10 cellular contexts compared by ENCODE assay signal in the genomic region with DNA sequence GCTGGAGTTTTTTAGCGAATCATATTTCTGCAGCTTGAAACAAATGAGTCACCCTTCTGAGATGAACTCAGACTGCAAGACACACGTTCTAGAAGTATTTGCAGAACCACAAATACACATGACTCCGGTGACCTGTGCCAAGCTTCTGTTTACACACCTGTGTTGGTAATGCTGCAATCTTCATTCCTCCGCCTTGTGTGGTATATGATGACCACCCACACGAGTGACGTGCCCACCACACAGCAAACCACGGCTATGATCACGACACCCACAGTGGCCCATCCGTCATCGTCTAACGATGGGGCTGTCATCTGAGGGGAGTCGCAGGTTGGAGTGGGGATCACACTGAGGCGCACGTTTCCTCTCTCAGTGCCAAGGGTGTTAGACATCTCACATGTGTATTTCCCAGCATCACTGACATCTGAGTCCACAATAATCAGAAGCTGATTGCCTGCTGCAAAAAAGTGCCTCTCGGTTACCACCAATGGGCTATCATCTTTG. TPM values are rescaled to one million over a fixed set of nuclear protein-coding genes. Genes with fewer than 3 reads are reported as not detected.
A peak's percentile ranks its signal among the peaks of the same experiment; 100 is the strongest.
DNase-seq lines count a peak whose midpoint lies in the region; ATAC-seq and TF ChIP-seq lines count a peak whose summit lies in the region.
"Had no signal": no experiment of that assay in that cellular context is flagged by ENCODE, and none has a peak within 500 bp of the region (broad histone marks: within the 10 kb centered on the region; RNA-seq: fewer than 3 reads in every experiment).

No MANE protein-coding gene starts in this region.

- TF ChIP-seq EP300 in gastroesophageal sphincter (IDR thresholded peaks at IDR 0.05) = no peak

- 51 to 73% methylated on average over 4 to 15 of the region's 15 CpGs for WGBS in gastroesophageal sphincter (ENCODE audit: low coverage in 1 of 2), 2 donors

- CTCF ChIA-PET in activated CD4-positive, alpha-beta T cell treated with anti-CD3 and anti-CD28 coated beads for 36 hours (lab: Charles Lee) = no interaction called here

- H3K4me1 ChIP-seq in gastroesophageal sphincter = peaks cover 0 to 21% (median 0%) of the 10 kb centered on the region in 3 donors
- H3K4me1 ChIP-seq: uterus had no signal

- no peak for TF ChIP-seq CTCF in cardiac fibroblast (IDR thresholded peaks at IDR 0.05; ENCODE audit: low read depth, low read length)
- no peak for TF ChIP-seq CTCF in nephron progenitor cell (IDR thresholded peaks at IDR 0.05)
- TF ChIP-seq CTCF in gastroesophageal sphincter (IDR thresholded peaks at IDR 0.05) = no peak

- no peaks in the 10 kb centered on the region for H3K27me3 Mint-ChIP-seq in nephron progenitor cell (ENCODE audit: low read depth, poor library complexity)
- no peaks in the 10 kb centered on the region for H3K27me3 Mint-ChIP-seq in activated CD4-positive, alpha-beta T cell treated with anti-CD3 and anti-CD28 coated beads for 36 hours

- ATAC-seq in gastroesophageal sphincter = no peak
- no peak for ATAC-seq in activated CD4-positive, alpha-beta T cell treated with anti-CD3 and anti-CD28 coated beads for 36 hours

- H3K27ac ChIP-seq in gastroesophageal sphincter = peak overlapping the region in 1 of 4 donors; percentile 3
- H3K27ac ChIP-seq: uterus had no signal

- H3K27me3 ChIP-seq in gastroesophageal sphincter = no peaks in the 10 kb centered on the region
- H3K27me3 ChIP-seq: uterus had no signal

- peaks cover 11 to 98% of the 10 kb centered on the region in 2 donors for H3K36me3 ChIP-seq in gastroesophageal sphincter
- H3K36me3 ChIP-seq: uterus had no signal

- H3K4me3 ChIP-seq in cardiac fibroblast (replicated peaks in 1 of 2; ENCODE audit: low read depth in 2 of 2, low read length in 2 of 2) (no peak overlapping the region), gastroesophageal sphincter (no peak overlapping the region)
- H3K4me3 ChIP-seq: uterus had no signal

- intact Hi-C loops in activated CD4-positive, alpha-beta T cell treated with anti-CD3 and anti-CD28 coated beads for 36 hours (cut with DNase I, micrococcal nuclease) = no loop called here

- no peak overlapping the region for H3K4me3 Mint-ChIP-seq in nephron progenitor cell
- no peak overlapping the region for H3K4me3 Mint-ChIP-seq in activated CD4-positive, alpha-beta T cell treated with anti-CD3 and anti-CD28 coated beads for 36 hours

- DNase-seq in Daoy (ENCODE audit: low read depth) (peak; percentile 98), NCI-H2081 treated with DMSO at 0.1 percent for 48 hours (lab: John Stamatoyannopoulos, UW) (peak; percentile 51), cardiac fibroblast (ENCODE audit: low read depth in 2 of 2) (peak; percentile 24 to 95), nephron progenitor cell (no peak), medulla oblongata (ENCODE audit: extremely low spot score) (no peak), activated gamma-delta T cell treated with Interleukin-2 at 50 U/mL for 16 hours (no peak)
- DNase-seq in activated CD4-positive, alpha-beta T cell treated with anti-CD3 and anti-CD28 coated beads for 36 hours = no peak
- DNase-seq: amniotic stem cell, uterus had no signal

- no peaks in the 10 kb centered on the region for H3K4me1 Mint-ChIP-seq in nephron progenitor cell
- H3K4me1 Mint-ChIP-seq in activated CD4-positive, alpha-beta T cell treated with anti-CD3 and anti-CD28 coated beads for 36 hours = no peaks in the 10 kb centered on the region

- no peaks in the 10 kb centered on the region for H3K9me3 ChIP-seq in gastroesophageal sphincter
- H3K9me3 ChIP-seq: uterus had no signal

- H3K36me3 Mint-ChIP-seq in nephron progenitor cell (ENCODE audit: low read depth) = peaks cover 96% of the 10 kb centered on the region
- no peaks in the 10 kb centered on the region for H3K36me3 Mint-ChIP-seq in activated CD4-positive, alpha-beta T cell treated with anti-CD3 and anti-CD28 coated beads for 36 hours (ENCODE audit: low read depth)

- POLR2A ChIA-PET in activated CD4-positive, alpha-beta T cell treated with anti-CD3 and anti-CD28 coated beads for 36 hours (lab: Charles Lee) = no interaction called here

- H3K9me3 Mint-ChIP-seq in nephron progenitor cell = no peaks in the 10 kb centered on the region
- H3K9me3 Mint-ChIP-seq in activated CD4-positive, alpha-beta T cell treated with anti-CD3 and anti-CD28 coated beads for 36 hours (ENCODE audit: low read depth) = peaks cover 2% of the 10 kb centered on the region

- H3K27ac Mint-ChIP-seq in nephron progenitor cell = peak overlapping the region; percentile 73
- no peak overlapping the region for H3K27ac Mint-ChIP-seq in activated CD4-positive, alpha-beta T cell treated with anti-CD3 and anti-CD28 coated beads for 36 hours

- TF ChIP-seq POLR2A in gastroesophageal sphincter (IDR thresholded peaks at IDR 0.05) = no peak

RNA-seq across cellular contexts. Expression of a gene that starts 43.0 kb away (rescaled TPM):
- total RNA-seq in Daoy (2014; rRNA removed; shearing (Covaris generic)) = 22.9 and 24.0 TPM in 2 replicates
- 100 to 1,000 TPM in 2 of 4 donors, 10 to 100 TPM in 2; 52.7 to 170 (median 93.3) TPM for total RNA-seq in gastroesophageal sphincter
- total RNA-seq in activated CD4-positive, alpha-beta T cell treated with anti-CD3 and anti-CD28 coated beads for 36 hours = under 1 TPM; 0.09 to 0.14 TPM

Comparison
In these comparisons a context has a peak if more than half of its experiments do, and no peak if none do; other contexts are left out.
1. DNase-seq: peak in Daoy (single experiment), NCI-H2081 treated with DMSO at 0.1 percent for 48 hours (single experiment) and cardiac fibroblast (2 of 2); none in nephron progenitor cell (single experiment), medulla oblongata (single experiment), activated CD4-positive, alpha-beta T cell treated with anti-CD3 and anti-CD28 coated beads for 36 hours (single experiment) and activated gamma-delta T cell treated with Interleukin-2 at 50 U/mL for 16 hours (single experiment).
2. RNA of a gene that starts 43.0 kb away (total RNA-seq): 52.7 to 170 TPM in gastroesophageal sphincter and 22.9 to 24.0 TPM in Daoy; 0.09 to 0.14 TPM in activated CD4-positive, alpha-beta T cell treated with anti-CD3 and anti-CD28 coated beads for 36 hours; every median in the first group is over 10 times any median in the second.